21 cellular contexts compared by ENCODE assay signal in the genomic region with DNA sequence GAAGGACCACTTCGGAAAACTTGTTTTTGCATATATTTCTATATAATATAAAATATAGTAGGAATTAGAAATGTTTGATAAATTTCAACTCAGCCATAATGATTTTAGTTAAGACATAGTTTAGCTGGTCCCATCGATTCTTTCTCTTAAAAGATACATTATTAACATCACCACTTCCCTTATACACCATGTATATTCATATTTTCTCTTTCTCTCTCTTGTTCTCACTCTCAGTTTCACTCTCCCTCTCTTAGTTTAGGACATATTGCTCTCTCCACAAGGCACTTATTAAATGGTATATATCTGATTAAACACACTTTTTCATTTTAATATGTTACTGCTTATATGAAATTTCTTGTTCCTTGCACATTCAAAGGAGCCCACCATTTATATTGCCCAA.
DNase-seq lines count a peak whose midpoint lies in the region; ATAC-seq and TF ChIP-seq lines count a peak whose summit lies in the region.
"Had no signal": no experiment of that assay in that cellular context is flagged by ENCODE, and none has a peak within 500 bp of the region (broad histone marks: within the 10 kb centered on the region; RNA-seq: fewer than 3 reads in every experiment).

No MANE protein-coding gene starts in this region.

- CTCF ChIA-PET in OCI-LY7 (lab: Charles Lee; ENCODE audit: unreplicated experiment), result no interaction called here

- no peak overlapping the region for H2AFZ ChIP-seq in OCI-LY7 (ENCODE audit: low read length)
- H2AFZ ChIP-seq: GM23338 had no signal

- no peaks in the 10 kb centered on the region for H3K9me3 ChIP-seq in OCI-LY7 (ENCODE audit: low read length)
- H3K9me3 ChIP-seq: MG63 had no signal

- H3K4me1 ChIP-seq in OCI-LY7 (ENCODE audit: insufficient read depth, low read length, poor library complexity, severe bottlenecking), result no peaks in the 10 kb centered on the region

- H4K20me1 ChIP-seq in OCI-LY7 (ENCODE audit: insufficient read depth, low read length), result no peaks in the 10 kb centered on the region

- H3K4me3 ChIP-seq in OCI-LY7 (ENCODE audit: low read depth, low read length, poor library complexity, severe bottlenecking), result no peak overlapping the region
- H3K4me3 ChIP-seq: GM23338, MG63 had no signal

- POLR2A ChIA-PET in OCI-LY7 (lab: Charles Lee), result no interaction called here

- BruUV-seq in OCI-LY7 (replicated peaks; lab: Mats Ljungman, UMichigan), result no TSS peak

- H3K79me2 ChIP-seq in OCI-LY7 (ENCODE audit: insufficient read depth, low read depth, low read length), result no peaks in the 10 kb centered on the region

- DNase-seq in SHP77 (lab: John Stamatoyannopoulos, UW) (no peak), pons (ENCODE audit: low spot score) (no peak), OCI-LY7 (ENCODE audit: low spot score) (no peak)
- DNase-seq: CD4-positive, alpha-beta T cell; Karpas-422; MG63; NCI-H1092; NCI-H146; NCI-H2081 treated with DMSO at 0.1 percent for 48 hours; NCI-H524 treated with DMSO at 0.1 percent for 48 hours; OCI-M1; RPMI8226; SW 1271 had no signal

- no peaks in the 10 kb centered on the region for H3K9me2 ChIP-seq in OCI-LY7 (ENCODE audit: insufficient read depth, low read length)

- peak; percentile 44 for ATAC-seq in GM18498 (IDR thresholded peaks at IDR 0.05; ENCODE audit: unreplicated experiment)
- ATAC-seq in GM19395 (IDR thresholded peaks at IDR 0.05; ENCODE audit: unreplicated experiment), result peak; percentile 49
- peak; percentile 39 for ATAC-seq in HG03175 (IDR thresholded peaks at IDR 0.05; ENCODE audit: unreplicated experiment)
- ATAC-seq in HG03565 (IDR thresholded peaks at IDR 0.05; ENCODE audit: unreplicated experiment), result peak; percentile 34
- no peak for ATAC-seq in HG02759 (IDR thresholded peaks at IDR 0.05; ENCODE audit: unreplicated experiment)
- ATAC-seq: GM23338, HCT116 had no signal

- intact Hi-C loops in OCI-LY7 (cut with micrococcal nuclease; ENCODE audit: unreplicated experiment), result no loop called here

- no peaks in the 10 kb centered on the region for H3K36me3 ChIP-seq in OCI-LY7 (ENCODE audit: insufficient read depth, low read length)
- H3K36me3 ChIP-seq: MG63 had no signal

- no peak overlapping the region for H3K27ac ChIP-seq in OCI-LY7 (ENCODE audit: low read depth, low read length, poor library complexity, severe bottlenecking)
- H3K27ac ChIP-seq: 22Rv1 had no signal

- TF ChIP-seq CTCF in OCI-LY7 (conservative IDR thresholded peaks at IDR 0.05; ENCODE audit: low read length), result no peak

- H3K4me2 ChIP-seq in OCI-LY7 (ENCODE audit: low read length), result no peak overlapping the region
- H3K4me2 ChIP-seq: GM23338 had no signal
